11 cellular contexts compared by ENCODE assay signal in genomic region chr22:17477401-17477833, GRCh38.
DNase-seq lines count a peak whose midpoint lies in the region; ATAC-seq, FAIRE-seq and TF ChIP-seq lines count a peak whose summit lies in the region.
"Had no signal": no experiment of that assay in that cellular context is flagged by ENCODE, and none has a peak within 500 bp of the region (broad histone marks: within the 10 kb centered on the region; RNA-seq: fewer than 3 reads in every experiment).

No MANE protein-coding gene starts in this region.

- H3K36me3 Mint-ChIP-seq in astrocyte (ENCODE audit: low read depth, unreplicated experiment), result peaks cover 11% of the 10 kb centered on the region
- no peaks in the 10 kb centered on the region for H3K36me3 Mint-ChIP-seq in stimulated activated effector memory CD8-positive, alpha-beta T cell treated with anti-CD3 and anti-CD28 coated beads, Interleukin-12 subunit alpha, Interleukin-12 subunit beta, amount 100 ng/mL, for 72 hours
- H3K36me3 Mint-ChIP-seq: activated naive CD8-positive, alpha-beta T cell; naive B cell had no signal

- H3K36me3 ChIP-seq in BLaER1 (no peaks in the 10 kb centered on the region), astrocyte (ENCODE audit: insufficient read depth, low read length) (no peaks in the 10 kb centered on the region), keratinocyte (ENCODE audit: control insufficient read depth in 2 of 2, extremely low read depth in 1 of 2, insufficient read depth in 2 of 2, low read length in 2 of 2) (no peaks in the 10 kb centered on the region)

- no peak for TF ChIP-seq CTCF in astrocyte (IDR thresholded peaks at IDR 0.05; ENCODE audit: insufficient read depth, low read depth, low read length)
- no peak for TF ChIP-seq CTCF in keratinocyte (optimal IDR thresholded peaks at IDR 0.05 in 1 of 3, IDR thresholded peaks at IDR 0.05 in 1 of 3, conservative IDR thresholded peaks at IDR 0.05 in 1 of 3; ENCODE audit: extremely low read depth in 1 of 3, insufficient read depth in 2 of 3, low read length in 3 of 3)
- TF ChIP-seq CTCF in foreskin keratinocyte (conservative IDR thresholded peaks at IDR 0.05), result no peak

- H3K79me2 ChIP-seq in astrocyte (ENCODE audit: insufficient read depth, low read length) (no peaks in the 10 kb centered on the region), keratinocyte (ENCODE audit: control insufficient read depth, insufficient read depth, low read length) (no peaks in the 10 kb centered on the region)

- H3K4me3 Mint-ChIP-seq in astrocyte (ENCODE audit: unreplicated experiment), result no peak overlapping the region
- H3K4me3 Mint-ChIP-seq in stimulated activated effector memory CD8-positive, alpha-beta T cell treated with anti-CD3 and anti-CD28 coated beads, Interleukin-12 subunit alpha, Interleukin-12 subunit beta, amount 100 ng/mL, for 72 hours, result no peak overlapping the region
- H3K4me3 Mint-ChIP-seq: activated B cell treated with CpG ODN at 0.5 μM for 24 hours; activated naive CD8-positive, alpha-beta T cell had no signal

- DNase-seq in NCI-H1092 treated with DMSO at 0.1 percent for 48 hours (lab: John Stamatoyannopoulos, UW), result peak; percentile 31
- no peak for DNase-seq in astrocyte (ENCODE audit: low read depth)
- no peak for DNase-seq in keratinocyte (ENCODE audit: low read depth, low spot score)
- no peak for DNase-seq in stimulated activated effector memory CD8-positive, alpha-beta T cell treated with anti-CD3 and anti-CD28 coated beads, Interleukin-12 subunit alpha, Interleukin-12 subunit beta, amount 100 ng/mL, for 72 hours (ENCODE audit: low spot score in 2 of 2)
- DNase-seq in foreskin keratinocyte, result no peak
- DNase-seq in T-helper 9 cell, result no peak
- no peak for DNase-seq in NCI-H2196 (lab: John Stamatoyannopoulos, UW; ENCODE audit: unreplicated experiment)
- DNase-seq: activated B cell treated with CpG ODN at 0.5 μM for 24 hours, naive B cell had no signal

- H3K9me1 ChIP-seq in keratinocyte (ENCODE audit: control insufficient read depth, extremely low read depth, insufficient read depth, low read length), result no peaks in the 10 kb centered on the region

- no peaks in the 10 kb centered on the region for H3K9me3 Mint-ChIP-seq in astrocyte (ENCODE audit: unreplicated experiment)
- no peaks in the 10 kb centered on the region for H3K9me3 Mint-ChIP-seq in stimulated activated effector memory CD8-positive, alpha-beta T cell treated with anti-CD3 and anti-CD28 coated beads, Interleukin-12 subunit alpha, Interleukin-12 subunit beta, amount 100 ng/mL, for 72 hours
- H3K9me3 Mint-ChIP-seq: activated B cell treated with CpG ODN at 0.5 μM for 24 hours, naive B cell had no signal

- no peak for ATAC-seq in stimulated activated effector memory CD8-positive, alpha-beta T cell treated with anti-CD3 and anti-CD28 coated beads, Interleukin-12 subunit alpha, Interleukin-12 subunit beta, amount 100 ng/mL, for 72 hours
- no peak for ATAC-seq in foreskin keratinocyte

- H3K4me3 ChIP-seq in BLaER1 (peak overlapping the region; percentile 47), astrocyte (ENCODE audit: insufficient read depth, low read depth, low read length) (no peak overlapping the region), keratinocyte (ENCODE audit: control insufficient read depth in 2 of 3, extremely low read depth in 1 of 3, insufficient read depth in 2 of 3, low read depth in 1 of 3, low read length in 3 of 3) (peak overlapping the region in 1 of 3 experiments; percentile 14)

- no peaks in the 10 kb centered on the region for H4K20me1 ChIP-seq in BLaER1
- no peaks in the 10 kb centered on the region for H4K20me1 ChIP-seq in astrocyte (ENCODE audit: insufficient read depth, low read length)
- H4K20me1 ChIP-seq in keratinocyte (ENCODE audit: control insufficient read depth, extremely low read depth, insufficient read depth, low read length), result no peaks in the 10 kb centered on the region

- no peaks in the 10 kb centered on the region for H3K27me3 ChIP-seq in BLaER1
- H3K27me3 ChIP-seq in astrocyte (ENCODE audit: insufficient read depth, low read length), result no peaks in the 10 kb centered on the region
- peaks cover 3% of the 10 kb centered on the region for H3K27me3 ChIP-seq in keratinocyte (ENCODE audit: control insufficient read depth, extremely low read depth, insufficient read depth, low read length)
- H3K27me3 ChIP-seq in foreskin keratinocyte, result peaks cover 18% of the 10 kb centered on the region

- dilution Hi-C loops in keratinocyte (cut with MboI; ENCODE audit: extremely low pct_ligation_motif_present, low sequenced_read_pairs), result no loop called here

- H3K27ac Mint-ChIP-seq in astrocyte (ENCODE audit: unreplicated experiment), result peak overlapping the region; percentile 8
- no peak overlapping the region for H3K27ac Mint-ChIP-seq in stimulated activated effector memory CD8-positive, alpha-beta T cell treated with anti-CD3 and anti-CD28 coated beads, Interleukin-12 subunit alpha, Interleukin-12 subunit beta, amount 100 ng/mL, for 72 hours
- H3K27ac Mint-ChIP-seq: activated B cell treated with CpG ODN at 0.5 μM for 24 hours; activated naive CD8-positive, alpha-beta T cell had no signal

- peaks cover 14% of the 10 kb centered on the region for H3K4me1 Mint-ChIP-seq in astrocyte (ENCODE audit: low read depth, unreplicated experiment)
- H3K4me1 Mint-ChIP-seq in stimulated activated effector memory CD8-positive, alpha-beta T cell treated with anti-CD3 and anti-CD28 coated beads, Interleukin-12 subunit alpha, Interleukin-12 subunit beta, amount 100 ng/mL, for 72 hours, result no peaks in the 10 kb centered on the region
- H3K4me1 Mint-ChIP-seq: activated B cell treated with CpG ODN at 0.5 μM for 24 hours had no signal

- H3K9me3 ChIP-seq in BLaER1, result no peaks in the 10 kb centered on the region
- no peaks in the 10 kb centered on the region for H3K9me3 ChIP-seq in astrocyte (ENCODE audit: insufficient read depth, low read depth, low read length)
- H3K9me3 ChIP-seq in keratinocyte (ENCODE audit: control insufficient read depth, low read depth, low read length), result no peaks in the 10 kb centered on the region

- H3K27ac ChIP-seq in BLaER1, result peak overlapping the region; percentile 66; the same call in 1 of the 2 replicates
- H3K27ac ChIP-seq in astrocyte (ENCODE audit: low read depth, low read length), result no peak overlapping the region
- no peak overlapping the region for H3K27ac ChIP-seq in keratinocyte (ENCODE audit: control insufficient read depth, insufficient read depth, low read length)
- no peak overlapping the region for H3K27ac ChIP-seq in foreskin keratinocyte

- H2AFZ ChIP-seq in astrocyte (ENCODE audit: low read depth, low read length), result peak overlapping the region; percentile 28
- H2AFZ ChIP-seq in keratinocyte (ENCODE audit: control insufficient read depth, low read length), result no peak overlapping the region

- H3K4me2 ChIP-seq in BLaER1 (peak overlapping the region; percentile 80), astrocyte (ENCODE audit: low read length) (peak overlapping the region; percentile 53), keratinocyte (ENCODE audit: control insufficient read depth, extremely low read depth, insufficient read depth, low read depth, low read length) (peak overlapping the region; percentile 11)

- H3K27me3 Mint-ChIP-seq in astrocyte (ENCODE audit: low read depth, unreplicated experiment), result no peaks in the 10 kb centered on the region

- peaks cover 24% of the 10 kb centered on the region for H3K4me1 ChIP-seq in BLaER1
- no peaks in the 10 kb centered on the region for H3K4me1 ChIP-seq in astrocyte (ENCODE audit: insufficient read depth, low read length)
- H3K4me1 ChIP-seq in keratinocyte (ENCODE audit: control insufficient read depth, extremely low read depth, insufficient read depth, low read length), result no peaks in the 10 kb centered on the region
- no peaks in the 10 kb centered on the region for H3K4me1 ChIP-seq in foreskin keratinocyte

- peak overlapping the region; percentile 57 for H3K9ac ChIP-seq in BLaER1
- H3K9ac ChIP-seq in astrocyte (ENCODE audit: low read length), result no peak overlapping the region
- no peak overlapping the region for H3K9ac ChIP-seq in keratinocyte (ENCODE audit: control insufficient read depth, extremely low read depth, insufficient read depth, low read length)

- no peak for FAIRE-seq in astrocyte (lab: Jason Lieb, UNC)
- no peak for FAIRE-seq in keratinocyte (lab: Jason Lieb, UNC)

Comparison
In these comparisons a context has a peak if more than half of its experiments do, and no peak if none do; other contexts are left out.
1. H3K4me2 ChIP-seq: peak in every context shown above with its lines; median percentile 80 in BLaER1; 53 in astrocyte; 11 in keratinocyte.